Comparison of ENCODE assay signal across 6 cellular contexts in the genomic region with DNA sequence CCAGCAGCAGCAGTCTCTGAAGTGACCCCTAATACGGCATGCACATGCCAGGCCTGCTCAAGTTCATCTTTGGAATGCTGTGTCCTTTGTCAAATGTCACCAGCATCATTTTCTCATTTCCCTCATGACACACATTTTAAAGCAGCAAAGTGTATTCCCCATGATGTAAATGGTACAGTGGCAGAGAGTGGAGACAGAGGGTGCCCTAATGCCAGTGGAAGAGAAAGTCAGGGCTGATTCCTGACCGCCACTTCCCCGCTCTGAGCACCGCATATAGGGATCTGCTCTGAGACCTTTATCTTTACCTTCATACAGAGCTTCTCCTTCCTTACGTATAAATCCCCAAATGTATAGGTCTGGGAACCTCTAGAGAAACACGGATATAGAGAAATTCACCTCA.
"Had no signal": no experiment of that assay in that cellular context is flagged by ENCODE, and none has a peak within 500 bp of the region (broad histone marks: within the 10 kb centered on the region; RNA-seq: fewer than 3 reads in every experiment).

No MANE protein-coding gene starts in this region.

- H3K27ac ChIP-seq: GM23248, HL-60 had no signal

- H3K9me3 Mint-ChIP-seq: H9 had no signal

- H2AFZ ChIP-seq: GM23248 had no signal

- H3K4me3 ChIP-seq: GM23248, K562 had no signal

- H3K4me3 Mint-ChIP-seq: H9 had no signal

- H3K9ac ChIP-seq: GM23248 had no signal

- ATAC-seq: HepG2, K562 had no signal

- DNase-seq: H9, KG1 had no signal
